Comparison of ENCODE assay signal across 18 cellular contexts in the genomic region with DNA sequence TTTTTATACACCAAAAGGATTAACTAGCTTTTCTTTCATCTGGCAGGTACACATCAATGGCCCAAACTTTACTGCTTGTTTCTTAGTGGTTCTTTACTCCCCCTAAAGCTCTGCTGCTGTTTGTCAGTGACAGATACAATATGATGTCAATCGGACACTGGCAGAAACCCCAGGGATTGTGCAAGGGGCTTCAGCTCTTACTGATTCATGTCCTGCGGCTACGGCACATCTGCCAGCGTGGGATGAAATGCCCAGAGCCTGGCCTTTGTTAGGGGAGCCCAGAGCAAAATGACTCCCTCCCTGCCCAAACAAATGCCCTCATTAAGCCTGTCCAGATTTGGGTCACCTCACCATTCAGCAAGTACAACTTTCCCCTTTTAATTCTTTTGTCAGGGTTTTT.
DNase-seq lines count a peak whose midpoint lies in the region; ATAC-seq, FAIRE-seq and TF ChIP-seq lines count a peak whose summit lies in the region.
"Had no signal": no experiment of that assay in that cellular context is flagged by ENCODE, and none has a peak within 500 bp of the region (broad histone marks: within the 10 kb centered on the region; RNA-seq: fewer than 3 reads in every experiment).

No MANE protein-coding gene starts in this region.

- H3K9ac ChIP-seq in adipocyte (ENCODE audit: low read length), result no peak overlapping the region
- no peak overlapping the region for H3K9ac ChIP-seq in MM.1S (ENCODE audit: low read length)
- H3K9ac ChIP-seq: parathyroid adenoma had no signal

- ATAC-seq in GM18505 (IDR thresholded peaks at IDR 0.05; ENCODE audit: unreplicated experiment), result no peak

- peaks cover 11% of the 10 kb centered on the region for H3K4me1 ChIP-seq in adipocyte (ENCODE audit: control insufficient read depth, insufficient read depth, low read length)
- no peaks in the 10 kb centered on the region for H3K4me1 ChIP-seq in tibial artery
- H3K4me1 ChIP-seq in MM.1S (ENCODE audit: low read length), result no peaks in the 10 kb centered on the region
- H3K4me1 ChIP-seq: parathyroid adenoma, tibial nerve had no signal

- DNase-seq in Ammon's horn (ENCODE audit: low spot score) (peak; percentile 49), adipocyte (ENCODE audit: low read depth) (peak; percentile 22), fibroblast of the conjunctiva (ENCODE audit: low read depth) (peak; percentile 27), non-pigmented ciliary epithelial cell (ENCODE audit: low read depth) (peak; percentile 41), tibial artery (no peak), GM19239 (ENCODE audit: insufficient read length, low spot score) (no peak), MM.1S (no peak)
- DNase-seq: activated CD8-positive, alpha-beta memory T cell treated with anti-CD3 and anti-CD28 coated beads for 24 hours; activated gamma-delta T cell treated with Interleukin-2 at 50 U/mL for 16 hours; central memory CD4-positive, alpha-beta T cell; KBM-7; NCI-H1694; NCI-H510A treated with DMSO at 0.1 percent for 48 hours had no signal

- no peaks in the 10 kb centered on the region for H3K9me2 ChIP-seq in MM.1S (replicated peaks; ENCODE audit: insufficient read depth, low read length)

- TF ChIP-seq CTCF in tibial artery (IDR thresholded peaks at IDR 0.05) (no peak), MM.1S (IDR thresholded peaks at IDR 0.05; ENCODE audit: low read length) (no peak)

- no peak for TF ChIP-seq POLR2A in GM18505 (IDR thresholded peaks at IDR 0.05; ENCODE audit: borderline replicate concordance, extremely low read depth, insufficient read depth, insufficient read length)

- H3F3A ChIP-seq in MM.1S (ENCODE audit: insufficient read depth, low read length), result no peaks in the 10 kb centered on the region

- H3K27me3 ChIP-seq in adipocyte (replicated peaks; ENCODE audit: control insufficient read depth, insufficient read depth, low read length), result no peaks in the 10 kb centered on the region
- H3K27me3 ChIP-seq in tibial artery, result no peaks in the 10 kb centered on the region
- H3K27me3 ChIP-seq in MM.1S (replicated peaks; ENCODE audit: insufficient read depth, low read length), result no peaks in the 10 kb centered on the region
- H3K27me3 ChIP-seq: tibial nerve had no signal

- no peak for FAIRE-seq in GM19239 (lab: Jason Lieb, UNC)

- H3K9me3 ChIP-seq in adipocyte (ENCODE audit: control insufficient read depth, low read length) (peaks cover 7% of the 10 kb centered on the region), tibial artery (no peaks in the 10 kb centered on the region), MM.1S (replicated peaks; ENCODE audit: insufficient read depth, low read length) (no peaks in the 10 kb centered on the region)

- no peak overlapping the region for H3K4me2 ChIP-seq in MM.1S (ENCODE audit: low read depth, low read length)

- no peaks in the 10 kb centered on the region for H3K79me2 ChIP-seq in MM.1S (ENCODE audit: low read length)
- H3K79me2 ChIP-seq: parathyroid adenoma had no signal

- H3K27ac ChIP-seq in tibial artery (no peak overlapping the region), MM.1S (ENCODE audit: low read length) (no peak overlapping the region)
- H3K27ac ChIP-seq: C4-2B, parathyroid adenoma, tibial nerve, VCaP had no signal

- no peak overlapping the region for H2AFZ ChIP-seq in MM.1S (ENCODE audit: low read length)
- H2AFZ ChIP-seq: parathyroid adenoma had no signal

- no peaks in the 10 kb centered on the region for H4K20me1 ChIP-seq in MM.1S (ENCODE audit: insufficient read depth, low read length)

- intact Hi-C loops in tibial artery (cut with DNase I; ENCODE audit: low total_unique reads), result no loop called here

- H3K36me3 ChIP-seq in adipocyte (ENCODE audit: control insufficient read depth, insufficient read depth, low read length, severe bottlenecking), result peaks cover 90% of the 10 kb centered on the region
- H3K36me3 ChIP-seq in tibial artery, result peaks cover 84 to 91% (median 87%) of the 10 kb centered on the region in 3 donors
- H3K36me3 ChIP-seq in MM.1S (replicated peaks; ENCODE audit: insufficient read depth, low read length), result peaks cover 3% of the 10 kb centered on the region; the same call in 1 of the 2 replicates

- H3K4me3 ChIP-seq in adipocyte (ENCODE audit: low read length) (no peak overlapping the region), tibial artery (no peak overlapping the region), MM.1S (ENCODE audit: low read length) (no peak overlapping the region)
- H3K4me3 ChIP-seq: tibial nerve had no signal

Comparison
In these comparisons a context has a peak if more than half of its experiments do, and no peak if none do; other contexts are left out.
1. DNase-seq: peak in Ammon's horn (single experiment), adipocyte (single experiment), fibroblast of the conjunctiva (single experiment) and non-pigmented ciliary epithelial cell (single experiment); none in tibial artery (0 of 2), GM19239 (single experiment) and MM.1S (single experiment).